In the genomic region with DNA sequence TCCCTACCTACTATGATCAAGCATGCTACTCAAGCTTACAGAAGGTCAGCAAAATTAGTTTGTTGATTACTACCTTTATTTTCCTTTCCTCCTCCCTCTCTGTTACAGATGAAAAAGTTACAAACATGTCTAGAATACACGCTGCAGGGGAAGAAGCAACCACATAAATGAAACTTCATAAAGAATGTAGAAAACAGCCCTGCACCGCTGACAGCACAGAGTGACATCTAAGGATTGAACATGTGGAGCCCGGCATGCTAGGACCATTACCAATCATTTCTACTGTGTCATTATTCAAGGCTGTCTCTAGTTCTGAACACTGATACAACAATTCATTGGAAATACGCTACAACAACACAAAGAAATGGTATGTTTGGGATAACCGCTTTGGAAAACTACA, we compare ENCODE assay signal across 10 cellular contexts.
"Had no signal": no experiment of that assay in that cellular context is flagged by ENCODE, and none has a peak within 500 bp of the region (broad histone marks: within the 10 kb centered on the region; RNA-seq: fewer than 3 reads in every experiment).

No MANE protein-coding gene starts in this region.

- H3K4me3 Mint-ChIP-seq: endodermal cell had no signal

- H3K27ac Mint-ChIP-seq: endodermal cell had no signal

- ATAC-seq: heart left ventricle, left colon, lower lobe of right lung, pancreas had no signal

- H3K9me3 Mint-ChIP-seq: endodermal cell had no signal

- DNase-seq: activated effector memory CD4-positive, alpha-beta T cell treated with anti-CD3 and anti-CD28 coated beads, Interleukin-2, amount 50 U/mL, for 16 hours; dorsolateral prefrontal cortex; endodermal cell; heart left ventricle; left colon; lower lobe of right lung; pancreas; sigmoid colon; stimulated activated CD4-positive, alpha-beta T cell treated with anti-CD3 and anti-CD28 coated beads, Interleukin-1b, Interleukin-23, amount 100 ng/mL, for 48 hours; T-helper 9 cell had no signal
